ENCODE assay signal across 8 cellular contexts in genomic region chr18:23828426-23828825, GRCh38.
DNase-seq lines count a peak whose midpoint lies in the region; ATAC-seq, FAIRE-seq and TF ChIP-seq lines count a peak whose summit lies in the region.

No MANE protein-coding gene starts in this region.

- H3K36me3 ChIP-seq in brain microvascular endothelial cell (replicated peaks) (no peaks in the 10 kb centered on the region), small intestine (ENCODE audit: control insufficient read depth in 2 of 2, insufficient read depth in 2 of 2, low read length in 2 of 2) (no peaks in the 10 kb centered on the region)

- no peak overlapping the region for H3K4me3 ChIP-seq in brain microvascular endothelial cell (ENCODE audit: low read depth, low read length)
- H3K4me3 ChIP-seq in small intestine (ENCODE audit: low read depth in 1 of 2, low read length in 2 of 2): no peak overlapping the region

- in situ Hi-C loops in brain microvascular endothelial cell (cut with HindIII; ENCODE audit: low pct_ligation_motif_present, low sequenced_read_pairs): no loop called here

- DNase-seq in stimulated activated CD4-positive, alpha-beta T cell treated with anti-CD3 and anti-CD28 coated beads, Interleukin-1b, Interleukin-23, amount 100 ng/mL, for 48 hours: peak; percentile 33
- DNase-seq in stimulated activated CD4-positive, alpha-beta T cell treated with anti-CD3 and anti-CD28 coated beads, Interleukin-4, amount 100 ng/mL, for 1 hour: no peak
- peak; percentile 70 for DNase-seq in RKO (ENCODE audit: low spot score)
- peak; percentile 85 for DNase-seq in brain microvascular endothelial cell
- DNase-seq in small intestine: peak; percentile 69
- no peak for DNase-seq in DMS79 (lab: John Stamatoyannopoulos, UW)
- no peak for DNase-seq in DMS114 treated with DMSO at 0.1 percent for 48 hours (lab: John Stamatoyannopoulos, UW; ENCODE audit: unreplicated experiment)

- no peak for TF ChIP-seq CTCF in brain microvascular endothelial cell (IDR thresholded peaks at IDR 0.05; ENCODE audit: low read depth, low read length, missing control alignments)

- H3K27me3 ChIP-seq in brain microvascular endothelial cell (replicated peaks): no peaks in the 10 kb centered on the region
- no peaks in the 10 kb centered on the region for H3K27me3 ChIP-seq in small intestine (ENCODE audit: control insufficient read depth in 2 of 2, insufficient read depth in 2 of 2, low read length in 2 of 2)

- ATAC-seq in HG02981 (IDR thresholded peaks at IDR 0.05; ENCODE audit: unreplicated experiment): peak; percentile 96

- FAIRE-seq in small intestine (lab: Jason Lieb, UNC): no peak

- H3K9me3 ChIP-seq in small intestine (ENCODE audit: control insufficient read depth, low read depth): no peaks in the 10 kb centered on the region

- H3K4me1 ChIP-seq in small intestine (ENCODE audit: control insufficient read depth in 2 of 2, insufficient read depth in 1 of 2, low read depth in 1 of 2, low read length in 1 of 2): no peaks in the 10 kb centered on the region

- peak overlapping the region; percentile 49 for H3K27ac ChIP-seq in brain microvascular endothelial cell
- no peak overlapping the region for H3K27ac ChIP-seq in small intestine (ENCODE audit: low read depth in 1 of 2, low read length in 1 of 2)

- 27 to 30% (median 28%) methylated on average over 3 of the region's 3 CpGs for WGBS in small intestine, 3 donors

Comparison
In these comparisons a context has a peak if more than half of its experiments do, and no peak if none do; other contexts are left out.
1. DNase-seq: peak in stimulated activated CD4-positive, alpha-beta T cell treated with anti-CD3 and anti-CD28 coated beads, Interleukin-1b, Interleukin-23, amount 100 ng/mL, for 48 hours (single experiment), RKO (single experiment), brain microvascular endothelial cell (single experiment) and small intestine (single experiment); none in stimulated activated CD4-positive, alpha-beta T cell treated with anti-CD3 and anti-CD28 coated beads, Interleukin-4, amount 100 ng/mL, for 1 hour (single experiment), DMS79 (single experiment) and DMS114 treated with DMSO at 0.1 percent for 48 hours (single experiment).